7 cellular contexts compared by ENCODE assay signal in the genomic region with DNA sequence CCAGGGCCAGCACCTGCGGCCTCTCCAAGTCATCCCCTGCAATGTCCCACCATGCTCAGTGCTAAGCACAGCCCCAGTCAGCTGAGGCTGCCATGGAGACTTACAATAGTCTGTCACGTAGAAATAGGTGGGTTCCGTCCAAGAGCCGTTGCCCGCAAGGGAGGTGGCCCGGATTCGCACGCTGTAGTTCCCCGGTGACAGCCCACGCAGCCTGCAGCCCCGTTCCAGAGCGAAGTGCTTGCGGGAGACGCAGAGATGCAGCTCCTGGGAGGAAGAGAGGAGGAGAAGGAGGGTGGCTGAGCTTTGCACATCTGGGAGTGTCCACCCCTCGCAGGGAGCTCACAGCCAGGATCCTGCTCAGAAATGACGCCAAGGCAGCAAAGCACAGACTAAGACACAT.
"Had no signal": no experiment of that assay in that cellular context is flagged by ENCODE, and none has a peak within 500 bp of the region (broad histone marks: within the 10 kb centered on the region; RNA-seq: fewer than 3 reads in every experiment).

No MANE protein-coding gene starts in this region.

- H3K27ac ChIP-seq: GM23248 had no signal

- H3K4me3 Mint-ChIP-seq: HFFc6 had no signal

- H3K4me3 ChIP-seq: GM23248, HAP-1 had no signal

- H3K27ac Mint-ChIP-seq: HFFc6 had no signal

- DNase-seq: GM23248, GOT3, H7, HFFc6, IMR-90 had no signal

- H3K9me3 ChIP-seq: HAP-1 had no signal

- H3K4me1 ChIP-seq: HAP-1 had no signal

- ATAC-seq: HCT116 had no signal
